Comparison of ENCODE assay signal across 8 cellular contexts in the genomic region with DNA sequence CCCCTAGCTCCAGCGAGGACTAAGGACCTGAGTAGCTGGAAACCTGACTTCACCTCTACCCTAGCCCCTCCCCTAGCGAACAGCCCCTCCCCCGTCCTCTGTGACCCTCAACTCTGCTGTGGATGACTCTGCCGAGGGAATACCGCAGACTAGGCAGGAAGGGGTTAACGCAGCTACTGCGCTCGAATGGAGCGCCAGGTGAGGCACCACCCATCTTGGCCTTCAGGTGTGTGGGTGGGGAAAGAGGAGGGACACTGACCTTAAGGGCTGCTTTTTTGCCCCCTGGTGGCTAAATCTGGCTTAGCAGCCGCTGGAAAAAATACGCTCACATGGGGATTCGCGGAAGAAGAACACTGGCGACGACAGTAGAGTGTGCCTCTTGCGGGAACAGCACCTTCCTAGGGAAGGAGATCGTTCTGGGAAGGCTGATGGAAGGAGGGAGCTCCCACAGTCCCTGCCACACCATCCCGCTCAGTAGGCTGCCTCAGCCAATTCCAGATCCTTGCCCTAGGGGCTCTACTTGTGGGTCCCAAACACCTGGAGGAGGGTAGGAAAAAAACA. TPM values are rescaled to one million over a fixed set of nuclear protein-coding genes. Genes with fewer than 3 reads are reported as not detected.
DNase-seq lines count a peak whose midpoint lies in the region; ATAC-seq and TF ChIP-seq lines count a peak whose summit lies in the region.

No MANE protein-coding gene starts in this region.

- ATAC-seq in HG03354 (IDR thresholded peaks at IDR 0.05; ENCODE audit: poor library complexity, severe bottlenecking, unreplicated experiment) = no peak

- no peaks in the 10 kb centered on the region for H3K9me2 ChIP-seq in Karpas-422 (replicated peaks; ENCODE audit: insufficient read depth, low read length)

- H3K9ac ChIP-seq in Karpas-422 (ENCODE audit: low read length) = 0 out of 2 replicates have a peak overlapping the region, but pooled peaks have one; percentile 61

- H3K27me3 Mint-ChIP-seq in activated T-helper 2 cell treated with anti-CD3 and anti-CD28 coated beads, Interferon-gamma antibody, Interleukin-2, Interleukin-4, amounts not matched to agents 10 μg/mL and 5 μg/mL and 100 μg/mL, durations not matched to agents 14 hours and 24 hours and 36 hours (ENCODE audit: low read depth) = no peaks in the 10 kb centered on the region
- peaks cover 13% of the 10 kb centered on the region for H3K27me3 Mint-ChIP-seq in neural crest cell (ENCODE audit: low read depth)

- H3K4me3 Mint-ChIP-seq in activated T-helper 2 cell treated with anti-CD3 and anti-CD28 coated beads, Interferon-gamma antibody, Interleukin-2, Interleukin-4, amounts not matched to agents 10 μg/mL and 5 μg/mL and 100 μg/mL, durations not matched to agents 14 hours and 24 hours and 36 hours (ENCODE audit: low read depth) = peak overlapping the region; percentile 84
- H3K4me3 Mint-ChIP-seq in neural crest cell = peak overlapping the region; percentile 99

- H3K4me3 ChIP-seq in Karpas-422 (ENCODE audit: low read length) (peak overlapping the region; percentile 68; the same call in 1 of the 2 replicates), fibroblast of villous mesenchyme (ENCODE audit: low read depth, low read length) (peak overlapping the region; percentile 77)

- no peaks in the 10 kb centered on the region for H3K9me3 Mint-ChIP-seq in activated T-helper 2 cell treated with anti-CD3 and anti-CD28 coated beads, Interferon-gamma antibody, Interleukin-2, Interleukin-4, amounts not matched to agents 10 μg/mL and 5 μg/mL and 100 μg/mL, durations not matched to agents 14 hours and 24 hours and 36 hours
- no peaks in the 10 kb centered on the region for H3K9me3 Mint-ChIP-seq in neural crest cell

- intact Hi-C loops in activated T-helper 2 cell treated with anti-CD3 and anti-CD28 coated beads, Interferon-gamma antibody, Interleukin-2, Interleukin-4, amounts not matched to agents 10 μg/mL and 5 μg/mL and 100 μg/mL, durations not matched to agents 14 hours and 24 hours and 36 hours (cut with micrococcal nuclease) = loop anchor here (1.0 kb wide), 1 partner anchor 23 kb away; no protein-coding TSS in a partner anchor

- H3K4me1 ChIP-seq in Karpas-422 (ENCODE audit: low read length) = peaks cover 28% of the 10 kb centered on the region

- H3K9me3 ChIP-seq in Karpas-422 (ENCODE audit: low read length) = no peaks in the 10 kb centered on the region

- H3K27ac ChIP-seq in Karpas-422 (ENCODE audit: low read length) = no peak overlapping the region

- H3K36me3 ChIP-seq in Karpas-422 (ENCODE audit: insufficient read depth, low read length) = no peaks in the 10 kb centered on the region

- H3K4me2 ChIP-seq in Karpas-422 (ENCODE audit: low read depth, low read length, poor library complexity, severe bottlenecking) = peak overlapping the region; percentile 82

- peak overlapping the region; percentile 87 for H3K27ac Mint-ChIP-seq in activated T-helper 2 cell treated with anti-CD3 and anti-CD28 coated beads, Interferon-gamma antibody, Interleukin-2, Interleukin-4, amounts not matched to agents 10 μg/mL and 5 μg/mL and 100 μg/mL, durations not matched to agents 14 hours and 24 hours and 36 hours
- H3K27ac Mint-ChIP-seq in neural crest cell (ENCODE audit: unreplicated experiment) = no peak overlapping the region

- H3K4me1 Mint-ChIP-seq in activated T-helper 2 cell treated with anti-CD3 and anti-CD28 coated beads, Interferon-gamma antibody, Interleukin-2, Interleukin-4, amounts not matched to agents 10 μg/mL and 5 μg/mL and 100 μg/mL, durations not matched to agents 14 hours and 24 hours and 36 hours (ENCODE audit: low read depth) = peaks cover 33% of the 10 kb centered on the region
- peaks cover 48% of the 10 kb centered on the region for H3K4me1 Mint-ChIP-seq in neural crest cell

- H2AFZ ChIP-seq in Karpas-422 (ENCODE audit: low read length) = no peak overlapping the region

- H3K36me3 Mint-ChIP-seq in activated T-helper 2 cell treated with anti-CD3 and anti-CD28 coated beads, Interferon-gamma antibody, Interleukin-2, Interleukin-4, amounts not matched to agents 10 μg/mL and 5 μg/mL and 100 μg/mL, durations not matched to agents 14 hours and 24 hours and 36 hours (ENCODE audit: low read depth) = no peaks in the 10 kb centered on the region
- H3K36me3 Mint-ChIP-seq in neural crest cell (ENCODE audit: low read depth) = no peaks in the 10 kb centered on the region

- H4K20me1 ChIP-seq in Karpas-422 (ENCODE audit: insufficient read depth, low read depth, low read length) = no peaks in the 10 kb centered on the region

- peak; percentile 77 for DNase-seq in D341Med (ENCODE audit: low spot score)
- peak; percentile 90 for DNase-seq in Karpas-422
- DNase-seq in RPMI7951 (ENCODE audit: low read depth) = peak; percentile 69
- DNase-seq in activated T-helper 2 cell treated with anti-CD3 and anti-CD28 coated beads, Interferon-gamma antibody, Interleukin-2, Interleukin-4, amounts not matched to agents 10 μg/mL and 5 μg/mL and 100 μg/mL, durations not matched to agents 14 hours and 24 hours and 36 hours (ENCODE audit: low spot score) = peak; percentile 78
- peak; percentile 79 for DNase-seq in fibroblast of villous mesenchyme (ENCODE audit: low read depth)
- DNase-seq in neural crest cell (ENCODE audit: low read depth, low spot score) = peak; percentile 82
- peak; percentile 51 for DNase-seq in stromal cell of bone marrow (ENCODE audit: low read depth)

- no peaks in the 10 kb centered on the region for H3K27me3 ChIP-seq in Karpas-422 (ENCODE audit: low read length)

- no peaks in the 10 kb centered on the region for H3K79me2 ChIP-seq in Karpas-422 (ENCODE audit: low read length)

- TF ChIP-seq CTCF in fibroblast of villous mesenchyme (IDR thresholded peaks at IDR 0.05; ENCODE audit: insufficient read depth, low read depth, low read length) (peak; percentile 92), neural crest cell (conservative IDR thresholded peaks at IDR 0.05) (peak; percentile 94)

RNA-seq across cellular contexts. Expression of gene BCL9L, which starts 4.5 kb away (rescaled TPM):
- 0.18 and 0.56 TPM in 2 replicates for total RNA-seq in Karpas-422 (2014; rRNA removed; shearing (Covaris generic); ENCODE audit: low replicate concordance)
- total RNA-seq in RPMI7951 (2014; rRNA removed; shearing (Covaris generic)) = 11.1 and 13.8 TPM in 2 replicates
- 21.9 and 23.7 TPM in 2 replicates for total RNA-seq in activated T-helper 2 cell treated with anti-CD3 and anti-CD28 coated beads, Interferon-gamma antibody, Interleukin-2, Interleukin-4, amounts not matched to agents 10 μg/mL and 5 μg/mL and 100 μg/mL, durations not matched to agents 14 hours and 24 hours and 36 hours
- 28.9 and 29.0 TPM in 2 replicates for total RNA-seq in fibroblast of villous mesenchyme
- 19.2 and 21.2 TPM in 2 replicates for total RNA-seq in neural crest cell

RNA-seq across cellular contexts. Expression of gene UPK2, which starts 25.9 kb away (rescaled TPM):
- not detected in 2 replicates for total RNA-seq in Karpas-422 (2014; rRNA removed; shearing (Covaris generic); ENCODE audit: low replicate concordance)
- not detected in 2 replicates for total RNA-seq in RPMI7951 (2014; rRNA removed; shearing (Covaris generic))
- 0.21 TPM in 1 of 2 replicates, not detected in the other for total RNA-seq in activated T-helper 2 cell treated with anti-CD3 and anti-CD28 coated beads, Interferon-gamma antibody, Interleukin-2, Interleukin-4, amounts not matched to agents 10 μg/mL and 5 μg/mL and 100 μg/mL, durations not matched to agents 14 hours and 24 hours and 36 hours
- total RNA-seq in fibroblast of villous mesenchyme (not detected in 2 replicates), neural crest cell (not detected in 2 replicates)

RNA-seq across cellular contexts. Expression of gene FOXR1, which starts 41.3 kb away (rescaled TPM):
- not detected in 2 replicates for total RNA-seq in Karpas-422 (2014; rRNA removed; shearing (Covaris generic); ENCODE audit: low replicate concordance)
- total RNA-seq in RPMI7951 (2014; rRNA removed; shearing (Covaris generic)) = not detected in 2 replicates
- not detected in 2 replicates for total RNA-seq in activated T-helper 2 cell treated with anti-CD3 and anti-CD28 coated beads, Interferon-gamma antibody, Interleukin-2, Interleukin-4, amounts not matched to agents 10 μg/mL and 5 μg/mL and 100 μg/mL, durations not matched to agents 14 hours and 24 hours and 36 hours
- total RNA-seq in fibroblast of villous mesenchyme (not detected in 2 replicates), neural crest cell (not detected in 2 replicates)

RNA-seq across cellular contexts. Expression of gene CXCR5, which starts 46.5 kb away (rescaled TPM):
- 0.71 and 1.2 TPM in 2 replicates for total RNA-seq in Karpas-422 (2014; rRNA removed; shearing (Covaris generic); ENCODE audit: low replicate concordance)
- not detected in 2 replicates for total RNA-seq in RPMI7951 (2014; rRNA removed; shearing (Covaris generic))
- total RNA-seq in activated T-helper 2 cell treated with anti-CD3 and anti-CD28 coated beads, Interferon-gamma antibody, Interleukin-2, Interleukin-4, amounts not matched to agents 10 μg/mL and 5 μg/mL and 100 μg/mL, durations not matched to agents 14 hours and 24 hours and 36 hours = 7.5 and 8.1 TPM in 2 replicates
- total RNA-seq in fibroblast of villous mesenchyme = not detected in 2 replicates
- total RNA-seq in neural crest cell = not detected in 2 replicates
